Comparison of ENCODE assay signal across 19 cellular contexts in the genomic region with DNA sequence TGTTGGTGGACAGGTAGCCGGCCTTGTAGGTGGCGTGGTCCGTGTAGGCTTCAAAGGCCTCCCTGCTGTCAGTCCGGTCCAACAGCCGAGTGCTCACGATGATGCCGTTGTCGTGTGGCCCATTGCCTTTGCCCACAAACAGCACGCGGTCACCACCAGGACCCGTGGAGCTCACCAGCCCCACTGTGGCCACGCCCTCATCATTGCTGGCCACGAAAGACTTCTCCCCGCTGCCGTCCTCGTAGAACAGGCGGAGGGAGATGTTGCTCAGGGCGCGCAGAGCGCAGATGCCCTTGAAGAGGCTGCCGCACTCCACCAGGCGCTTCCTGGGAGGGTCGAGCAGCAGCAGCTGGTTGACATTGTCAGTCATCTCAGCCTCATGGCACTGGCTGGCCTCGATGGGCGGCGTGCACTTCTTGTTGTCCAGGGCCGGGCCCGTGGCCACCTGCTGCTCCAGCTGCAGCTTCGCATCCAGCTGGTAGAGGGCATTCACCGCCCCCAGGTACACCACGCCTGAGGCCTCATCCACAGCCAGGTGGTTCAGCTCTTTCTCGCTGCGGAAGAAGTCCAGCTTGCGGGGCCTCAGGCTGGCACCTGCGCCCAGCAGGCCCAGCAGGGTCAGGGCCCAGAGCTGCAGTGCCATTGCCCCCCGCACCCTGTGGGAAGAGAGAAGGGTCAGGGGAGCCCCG.
"Had no signal": no experiment of that assay in that cellular context is flagged by ENCODE, and none has a peak within 500 bp of the region (broad histone marks: within the 10 kb centered on the region; RNA-seq: fewer than 3 reads in every experiment).

No MANE protein-coding gene starts in this region.

- DNase-seq: activated B cell treated with CpG ODN at 0.5 μM for 24 hours; activated CD4-positive, alpha-beta T cell treated with anti-CD3 and anti-CD28 coated beads, Interleukin-2, amount 10 ng/mL, durations not matched to agents 7 days and 5 days; activated CD8-positive, alpha-beta memory T cell treated with anti-CD3 and anti-CD28 coated beads for 24 hours; activated naive CD4-positive, alpha-beta T cell treated with anti-CD3 and anti-CD28 coated beads, Interleukin-2, amount 10 ng/mL, durations not matched to agents 7 days and 5 days; activated T-cell treated with anti-CD3 and anti-CD28 coated beads for 4 hours; adrenal gland; effector CD4-positive, alpha-beta T cell; heart left ventricle; mucosa of descending colon; naive thymus-derived CD8-positive, alpha-beta T cell; posterior cingulate gyrus; stimulated activated CD4-positive, alpha-beta T cell treated with anti-CD3 and anti-CD28 coated beads, Interleukin-4, amount 100 ng/mL, for 4 hours; uterus had no signal

- H3K4me3 ChIP-seq: adrenal gland, coronary artery, heart left ventricle, mucosa of descending colon, skin epidermis, uterus had no signal

- ATAC-seq: activated T-helper 17 cell treated with anti-CD3 and anti-CD28 coated beads, Interleukin-2, amount 50 U/mL, for 72 hours; heart left ventricle; mucosa of descending colon; naive thymus-derived CD8-positive, alpha-beta T cell had no signal

- H3K27me3 ChIP-seq: adrenal gland, heart left ventricle, uterus had no signal

- FAIRE-seq: frontal cortex, islet of Langerhans, TTC549 had no signal

- H3K9me3 ChIP-seq: adrenal gland, heart left ventricle, mucosa of descending colon, uterus had no signal

- H3K27ac Mint-ChIP-seq: activated B cell treated with CpG ODN at 0.5 μM for 24 hours; activated CD4-positive, alpha-beta T cell treated with anti-CD3 and anti-CD28 coated beads, Interleukin-2, amount 10 ng/mL, durations not matched to agents 7 days and 5 days; activated naive CD4-positive, alpha-beta T cell treated with anti-CD3 and anti-CD28 coated beads, Interleukin-2, amount 10 ng/mL, durations not matched to agents 7 days and 5 days; activated T-helper 17 cell treated with anti-CD3 and anti-CD28 coated beads, Interleukin-2, amount 50 U/mL, for 72 hours; naive thymus-derived CD8-positive, alpha-beta T cell had no signal

- H3K9me3 Mint-ChIP-seq: activated B cell treated with CpG ODN at 0.5 μM for 24 hours; activated CD4-positive, alpha-beta T cell treated with anti-CD3 and anti-CD28 coated beads, Interleukin-2, amount 10 ng/mL, durations not matched to agents 7 days and 5 days; activated naive CD4-positive, alpha-beta T cell treated with anti-CD3 and anti-CD28 coated beads, Interleukin-2, amount 10 ng/mL, durations not matched to agents 7 days and 5 days; activated T-helper 17 cell treated with anti-CD3 and anti-CD28 coated beads, Interleukin-2, amount 50 U/mL, for 72 hours; naive thymus-derived CD8-positive, alpha-beta T cell had no signal

- H3K4me3 Mint-ChIP-seq: activated B cell treated with CpG ODN at 0.5 μM for 24 hours; activated CD4-positive, alpha-beta T cell treated with anti-CD3 and anti-CD28 coated beads, Interleukin-2, amount 10 ng/mL, durations not matched to agents 7 days and 5 days; activated naive CD4-positive, alpha-beta T cell treated with anti-CD3 and anti-CD28 coated beads, Interleukin-2, amount 10 ng/mL, durations not matched to agents 7 days and 5 days; activated T-helper 17 cell treated with anti-CD3 and anti-CD28 coated beads, Interleukin-2, amount 50 U/mL, for 72 hours; naive thymus-derived CD8-positive, alpha-beta T cell had no signal

- H3K36me3 ChIP-seq: uterus had no signal

- H3K27ac ChIP-seq: adrenal gland, heart left ventricle, skin epidermis, uterus had no signal
